Comparison of ENCODE assay signal across 25 cellular contexts in the genomic region with DNA sequence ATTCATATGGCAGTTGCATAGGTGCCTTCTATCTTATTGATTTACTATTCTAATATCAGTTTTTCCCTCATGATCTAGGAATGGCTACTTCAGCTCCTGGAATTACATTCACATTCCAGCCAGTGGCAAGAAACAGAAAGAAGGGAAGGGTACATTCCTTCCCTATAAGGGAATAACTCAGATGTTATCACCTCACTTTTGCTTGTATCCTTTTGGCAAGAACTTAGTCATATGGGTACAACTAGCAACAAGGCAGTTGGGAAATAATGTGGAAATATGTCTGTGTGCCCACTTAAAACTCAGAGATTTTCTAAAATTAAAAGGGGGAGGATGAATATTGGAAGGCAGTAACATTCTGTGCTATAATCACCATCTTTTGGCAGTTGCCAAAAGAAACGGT.
DNase-seq lines count a peak whose midpoint lies in the region; ATAC-seq, FAIRE-seq and TF ChIP-seq lines count a peak whose summit lies in the region.
"Had no signal": no experiment of that assay in that cellular context is flagged by ENCODE, and none has a peak within 500 bp of the region (broad histone marks: within the 10 kb centered on the region; RNA-seq: fewer than 3 reads in every experiment).

No MANE protein-coding gene starts in this region.

- H3K4me1 ChIP-seq in mesendoderm (ENCODE audit: control insufficient read depth, low read depth, low read length) = no peaks in the 10 kb centered on the region
- H3K4me1 ChIP-seq in small intestine (ENCODE audit: control insufficient read depth in 2 of 2, insufficient read depth in 1 of 2, low read depth in 1 of 2, low read length in 1 of 2) = no peaks in the 10 kb centered on the region
- H3K4me1 ChIP-seq: body of pancreas, right lobe of liver, tibial nerve had no signal

- no peak overlapping the region for H2BK15ac ChIP-seq in mesendoderm (replicated peaks; ENCODE audit: low read depth)

- H2BK5ac ChIP-seq in mesendoderm (ENCODE audit: low read length) = no peak overlapping the region

- no peaks in the 10 kb centered on the region for H3K9me3 ChIP-seq in small intestine (ENCODE audit: control insufficient read depth, low read depth)
- H3K9me3 ChIP-seq: body of pancreas, right lobe of liver, tibial nerve had no signal

- no peak overlapping the region for H2AK5ac ChIP-seq in mesendoderm (ENCODE audit: low read length)

- no peak overlapping the region for H3K56ac ChIP-seq in mesendoderm (ENCODE audit: low read length)

- no peak overlapping the region for H4K5ac ChIP-seq in mesendoderm (ENCODE audit: low read length)

- H3K4ac ChIP-seq in mesendoderm (ENCODE audit: low read depth, low read length) = no peak overlapping the region

- H3K27ac ChIP-seq in mesendoderm (ENCODE audit: low read depth, low read length) (no peak overlapping the region), small intestine (ENCODE audit: low read depth in 1 of 2, low read length in 1 of 2) (no peak overlapping the region)
- H3K27ac ChIP-seq: body of pancreas, right lobe of liver, tibial nerve had no signal

- no peak overlapping the region for H3K23ac ChIP-seq in mesendoderm (ENCODE audit: low read length)

- peak; percentile 31 for DNase-seq in ELR (ENCODE audit: low read depth)
- DNase-seq in NCI-H226 = peak; percentile 78
- peak; percentile 33 for DNase-seq in choroid plexus epithelial cell (ENCODE audit: low read depth)
- DNase-seq in mesendoderm = peak; percentile 65
- no peak for DNase-seq in HuH-7.5 (ENCODE audit: low spot score)
- DNase-seq in NCI-H1105 treated with DMSO at 0.1 percent for 48 hours (lab: John Stamatoyannopoulos, UW) = no peak
- DNase-seq in small intestine = no peak
- DNase-seq: activated CD4-positive, alpha-beta T cell treated with anti-CD3 and anti-CD28 coated beads, Interleukin-2, amount 50 U/mL, for 48 hours; activated CD4-positive, CD25-positive, alpha-beta regulatory T cell; activated effector memory CD4-positive, alpha-beta T cell treated with Interleukin-2 at 50 U/mL for 16 hours; activated naive CD8-positive, alpha-beta T cell treated with anti-CD3 and anti-CD28 coated beads for 36 hours; activated T-cell treated with anti-CD3 and anti-CD28 coated beads for 4 hours; body of pancreas; CD4-positive, CD25-positive, alpha-beta regulatory T cell; effector memory CD4-positive, alpha-beta T cell; erythroblast; NCI-H1417; OCI-M1; right lobe of liver; stimulated activated naive CD8-positive, alpha-beta T cell treated with anti-CD3 and anti-CD28 coated beads, Interleukin-15, amount 100 ng/mL, for 72 hours had no signal

- H3K79me2 ChIP-seq in mesendoderm (ENCODE audit: control insufficient read depth, insufficient read depth, low read length) = no peaks in the 10 kb centered on the region

- H3K79me1 ChIP-seq in mesendoderm (ENCODE audit: low read length) = no peaks in the 10 kb centered on the region

- FAIRE-seq in small intestine (lab: Jason Lieb, UNC) = no peak
- FAIRE-seq: keratinocyte had no signal

- H3K9ac ChIP-seq in mesendoderm (ENCODE audit: low read length) = no peak overlapping the region

- no CpG with 5 or more reads among the region's 1 CpG for WGBS in mesendoderm (ENCODE audit: extremely low coverage, insufficient coverage, low lambda C conversion rate)
- 73 to 88% (median 86%) methylated on average over 1 of the region's 1 CpG for WGBS in small intestine, 3 donors

- H2BK120ac ChIP-seq in mesendoderm (ENCODE audit: low read depth, low read length) = no peak overlapping the region

- ATAC-seq in GM18498 (IDR thresholded peaks at IDR 0.05; ENCODE audit: unreplicated experiment) = no peak
- ATAC-seq: body of pancreas; GM23338; right lobe of liver; Right ventricle myocardium inferior; stimulated activated naive CD8-positive, alpha-beta T cell treated with anti-CD3 and anti-CD28 coated beads, Interleukin-15, amount 100 ng/mL, for 72 hours had no signal

- TF ChIP-seq CTCF in choroid plexus epithelial cell (conservative IDR thresholded peaks at IDR 0.05; ENCODE audit: low read depth, low read length) = no peak

- no peak overlapping the region for H3K18ac ChIP-seq in mesendoderm (ENCODE audit: low read length)

- no peaks in the 10 kb centered on the region for H3K27me3 ChIP-seq in mesendoderm (ENCODE audit: insufficient read depth, low read length, poor library complexity)
- peaks cover 0 to 2% of the 10 kb centered on the region in 2 donors for H3K27me3 ChIP-seq in small intestine (ENCODE audit: control insufficient read depth in 2 of 2, insufficient read depth in 2 of 2, low read length in 2 of 2)
- H3K27me3 ChIP-seq: body of pancreas, right lobe of liver, tibial nerve had no signal

- no peak overlapping the region for H3K4me2 ChIP-seq in mesendoderm (ENCODE audit: low read length)
- H3K4me2 ChIP-seq: GM23338 had no signal

- H3K36me3 ChIP-seq in mesendoderm (ENCODE audit: control insufficient read depth, insufficient read depth, low read length) = no peaks in the 10 kb centered on the region
- no peaks in the 10 kb centered on the region for H3K36me3 ChIP-seq in small intestine (ENCODE audit: control insufficient read depth in 2 of 2, insufficient read depth in 2 of 2, low read length in 2 of 2)
- H3K36me3 ChIP-seq: right lobe of liver, tibial nerve had no signal

- no peak overlapping the region for H4K8ac ChIP-seq in mesendoderm (ENCODE audit: low read depth, low read length)

- no peak overlapping the region for H3K4me3 ChIP-seq in choroid plexus epithelial cell (ENCODE audit: low read depth, low read length)
- H3K4me3 ChIP-seq in mesendoderm (ENCODE audit: low read length) = no peak overlapping the region
- H3K4me3 ChIP-seq in small intestine (ENCODE audit: low read depth in 1 of 2, low read length in 2 of 2) = no peak overlapping the region
- H3K4me3 ChIP-seq: body of pancreas, GM23338, right lobe of liver, tibial nerve had no signal

Comparison
In these comparisons a context has a peak if more than half of its experiments do, and no peak if none do; other contexts are left out.
1. DNase-seq: peak in ELR (single experiment), NCI-H226 (single experiment), choroid plexus epithelial cell (single experiment) and mesendoderm (single experiment); none in HuH-7.5 (single experiment), NCI-H1105 treated with DMSO at 0.1 percent for 48 hours (single experiment) and small intestine (single experiment).